ENCODE assay signal across 8 cellular contexts in genomic region chr6:41278699-41279405, GRCh38. TPM values are rescaled to one million over a fixed set of nuclear protein-coding genes. Genes with fewer than 3 reads are reported as not detected.
DNase-seq lines count a peak whose midpoint lies in the region; ATAC-seq, FAIRE-seq and TF ChIP-seq lines count a peak whose summit lies in the region.

No MANE protein-coding gene starts in this region.

- no peaks in the 10 kb centered on the region for H3K9me3 ChIP-seq in astrocyte (ENCODE audit: insufficient read depth, low read depth, low read length)

- H3K4me3 Mint-ChIP-seq in astrocyte (ENCODE audit: unreplicated experiment), result no peak overlapping the region

- H3K9ac ChIP-seq in astrocyte (ENCODE audit: low read length), result no peak overlapping the region

- no peak for FAIRE-seq in astrocyte (lab: Jason Lieb, UNC)

- no peaks in the 10 kb centered on the region for H3K36me3 Mint-ChIP-seq in astrocyte (ENCODE audit: low read depth, unreplicated experiment)

- H3K36me3 ChIP-seq in astrocyte (ENCODE audit: insufficient read depth, low read length), result no peaks in the 10 kb centered on the region

- H2AFZ ChIP-seq in astrocyte (ENCODE audit: low read depth, low read length), result no peak overlapping the region

- no peaks in the 10 kb centered on the region for H3K79me2 ChIP-seq in astrocyte (ENCODE audit: insufficient read depth, low read length)

- peaks cover 43% of the 10 kb centered on the region for H3K27me3 Mint-ChIP-seq in astrocyte (ENCODE audit: low read depth, unreplicated experiment)

- ATAC-seq in GM19467 (IDR thresholded peaks at IDR 0.05; ENCODE audit: unreplicated experiment) (no peak), GM21723 (IDR thresholded peaks at IDR 0.05; ENCODE audit: unreplicated experiment) (no peak)

- TF ChIP-seq CTCF in GM12865 (IDR thresholded peaks at IDR 0.05; ENCODE audit: insufficient read depth, low read depth, low read length, missing control alignments) (peak; percentile 54), astrocyte (IDR thresholded peaks at IDR 0.05; ENCODE audit: insufficient read depth, low read depth, low read length) (peak; percentile 39)

- no peaks in the 10 kb centered on the region for H3K4me1 ChIP-seq in astrocyte (ENCODE audit: insufficient read depth, low read length)

- peaks cover 8% of the 10 kb centered on the region for H3K4me1 Mint-ChIP-seq in astrocyte (ENCODE audit: low read depth, unreplicated experiment)

- no peak overlapping the region for H3K4me3 ChIP-seq in GM12865 (ENCODE audit: low read depth, low read length)
- no peak overlapping the region for H3K4me3 ChIP-seq in astrocyte (ENCODE audit: insufficient read depth, low read depth, low read length)

- H3K4me2 ChIP-seq in astrocyte (ENCODE audit: low read length), result no peak overlapping the region

- H4K20me1 ChIP-seq in astrocyte (ENCODE audit: insufficient read depth, low read length), result no peaks in the 10 kb centered on the region

- peaks cover 7% of the 10 kb centered on the region for H3K9me3 Mint-ChIP-seq in astrocyte (ENCODE audit: unreplicated experiment)

- DNase-seq in GM12865 (ENCODE audit: low read depth) (peak; percentile 74), NCI-H1436 treated with DMSO at 0.1 percent for 48 hours (lab: John Stamatoyannopoulos, UW) (peak; percentile 70), T-helper 1 cell (peak in 4 of 5 donors; percentile 32 to 72 (median 40)), astrocyte (ENCODE audit: low read depth) (peak; percentile 10), kidney tubule cell (ENCODE audit: low spot score) (peak; percentile 47)
- peak; percentile 43 to 62 (median 48) for DNase-seq in stimulated activated CD4-positive, alpha-beta T cell treated with anti-CD3 and anti-CD28 coated beads, TNF-alpha, amount 100 ng/mL, for 48 hours (ENCODE audit: low read depth in 3 of 3)

- H3K27ac ChIP-seq in astrocyte (ENCODE audit: low read depth, low read length), result no peak overlapping the region

- no peak overlapping the region for H3K27ac Mint-ChIP-seq in astrocyte (ENCODE audit: unreplicated experiment)

- no peaks in the 10 kb centered on the region for H3K27me3 ChIP-seq in astrocyte (ENCODE audit: insufficient read depth, low read length)

RNA-seq across cellular contexts. Expression of gene TREM1, which starts 7.6 kb away (rescaled TPM):
- total RNA-seq in astrocyte, result 0.20 and 0.58 TPM in 2 replicates

RNA-seq across cellular contexts. Expression of gene TREML4, which starts 50.7 kb away (rescaled TPM):
- total RNA-seq in astrocyte, result not detected in 2 replicates

RNA-seq across cellular contexts. Expression of gene NCR2, which starts 56.6 kb away (rescaled TPM):
- not detected in 2 replicates for total RNA-seq in astrocyte

Comparison
In these comparisons a context has a peak if more than half of its experiments do, and no peak if none do; other contexts are left out.
1. DNase-seq: peak in every context shown above with its lines; median percentile 74 in GM12865; 70 in NCI-H1436 treated with DMSO at 0.1 percent for 48 hours; 48 in stimulated activated CD4-positive, alpha-beta T cell treated with anti-CD3 and anti-CD28 coated beads, TNF-alpha, amount 100 ng/mL, for 48 hours; 47 in kidney tubule cell; 40 in T-helper 1 cell; 10 in astrocyte.